1 cellular context compared by ENCODE assay signal in the genomic region with DNA sequence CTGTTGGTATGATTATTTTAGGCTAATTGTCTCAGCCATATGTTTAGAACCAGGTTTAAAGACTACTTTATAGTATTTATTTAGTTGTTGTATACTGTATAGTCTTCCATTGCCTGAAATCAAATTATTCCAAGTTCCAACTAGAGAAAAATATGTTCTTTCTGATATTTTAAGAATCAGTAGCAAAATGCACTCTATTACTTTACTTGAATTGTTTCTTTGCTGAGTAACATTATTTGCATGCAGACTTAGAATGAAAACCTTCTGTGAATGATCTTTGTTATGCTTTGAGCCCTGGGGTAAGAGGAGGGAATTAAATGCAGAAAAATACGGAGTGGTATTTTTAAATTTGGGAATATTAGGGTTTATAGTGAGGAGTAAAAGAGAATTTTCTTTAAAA.
TF ChIP-seq lines count a peak whose summit lies in the region.

No MANE protein-coding gene starts in this region.

TF ChIP-seq in H1, 55 proteins besides CTCF, POLR2A, EP300 and RAD21:
- TF ChIP-seq CEBPB (IDR thresholded peaks at IDR 0.05; ENCODE audit: low read depth, low read length) = no peak
- no peak for TF ChIP-seq CBX5 (IDR thresholded peaks at IDR 0.05; ENCODE audit: low read depth, low read length)
- TF ChIP-seq SRF (IDR thresholded peaks at IDR 0.05; ENCODE audit: low read depth, low read length) = no peak
- no peak for TF ChIP-seq SP2 (IDR thresholded peaks at IDR 0.05; ENCODE audit: low read length)
- no peak for TF ChIP-seq PHF8 (conservative IDR thresholded peaks at IDR 0.05; ENCODE audit: low read depth, low read length)
- no peak for TF ChIP-seq EZH2 (IDR thresholded peaks at IDR 0.05; ENCODE audit: low read depth, low read length, severe bottlenecking)
- TF ChIP-seq CREB1 (IDR thresholded peaks at IDR 0.05) = no peak
- no peak for TF ChIP-seq KDM1A (IDR thresholded peaks at IDR 0.05; ENCODE audit: borderline replicate concordance, low read length)
- no peak for TF ChIP-seq SUZ12 (IDR thresholded peaks at IDR 0.05; ENCODE audit: low read length)
- TF ChIP-seq MAFK (IDR thresholded peaks at IDR 0.05; ENCODE audit: low read depth, low read length) = no peak
- TF ChIP-seq JUND (IDR thresholded peaks at IDR 0.05; ENCODE audit: low read length) = no peak
- no peak for TF ChIP-seq BCL11A (IDR thresholded peaks at IDR 0.05; ENCODE audit: low read depth in 2 of 2, low read length in 2 of 2)
- TF ChIP-seq NRF1 (IDR thresholded peaks at IDR 0.05; ENCODE audit: low read depth, low read length) = no peak
- no peak for TF ChIP-seq KDM5A (IDR thresholded peaks at IDR 0.05; ENCODE audit: low read length)
- TF ChIP-seq CTBP2 (IDR thresholded peaks at IDR 0.05; ENCODE audit: borderline replicate concordance, insufficient read depth, insufficient read length, low read length) = no peak
- no peak for TF ChIP-seq TAF7 (optimal IDR thresholded peaks at IDR 0.05; ENCODE audit: borderline replicate concordance, low read depth, low read length)
- no peak for TF ChIP-seq TEAD4 (IDR thresholded peaks at IDR 0.05; ENCODE audit: low read depth, low read length)
- TF ChIP-seq EGR1 (IDR thresholded peaks at IDR 0.05; ENCODE audit: borderline replicate concordance, low read depth, low read length) = no peak
- TF ChIP-seq, protein P1, sequence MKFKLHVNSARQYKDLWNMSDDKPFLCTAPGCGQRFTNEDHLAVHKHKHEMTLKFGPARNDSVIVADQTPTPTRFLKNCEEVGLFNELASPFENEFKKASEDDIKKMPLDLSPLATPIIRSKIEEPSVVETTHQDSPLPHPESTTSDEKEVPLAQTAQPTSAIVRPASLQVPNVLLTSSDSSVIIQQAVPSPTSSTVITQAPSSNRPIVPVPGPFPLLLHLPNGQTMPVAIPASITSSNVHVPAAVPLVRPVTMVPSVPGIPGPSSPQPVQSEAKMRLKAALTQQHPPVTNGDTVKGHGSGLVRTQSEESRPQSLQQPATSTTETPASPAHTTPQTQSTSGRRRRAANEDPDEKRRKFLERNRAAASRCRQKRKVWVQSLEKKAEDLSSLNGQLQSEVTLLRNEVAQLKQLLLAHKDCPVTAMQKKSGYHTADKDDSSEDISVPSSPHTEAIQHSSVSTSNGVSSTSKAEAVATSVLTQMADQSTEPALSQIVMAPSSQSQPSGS (IDR thresholded peaks at IDR 0.05; ENCODE audit: low read length) = no peak
